18 cellular contexts compared by ENCODE assay signal in genomic region chr2:75548036-75548573, GRCh38. TPM values are rescaled to one million over a fixed set of nuclear protein-coding genes. Genes with fewer than 3 reads are reported as not detected.
A peak's percentile ranks its signal among the peaks of the same experiment; 100 is the strongest.
DNase-seq lines count a peak whose midpoint lies in the region; ATAC-seq, FAIRE-seq and TF ChIP-seq lines count a peak whose summit lies in the region.
"Had no signal": no experiment of that assay in that cellular context is flagged by ENCODE, and none has a peak within 500 bp of the region (broad histone marks: within the 10 kb centered on the region; RNA-seq: fewer than 3 reads in every experiment).

No MANE protein-coding gene starts in this region.

- no peak overlapping the region for H3K4me2 ChIP-seq in HepG2 (ENCODE audit: low read depth, low read length)
- H3K4me2 ChIP-seq: BLaER1 treated with 17β-estradiol and CSF1 and Interleukin-3, amounts not matched to agents 10 nM and 100 nM had no signal

- CTCF ChIA-PET in HepG2 (lab: Yijun Ruan, JAX; ENCODE audit: low intra/inter-chr PET ratio, low total read pairs) = no interaction called here

- in situ Hi-C loops in HepG2 (cut with HindIII; ENCODE audit: extremely low pct_ligation_motif_present, low pct_unique_long_range_greater_than_20kb) = no loop called here

- H3K9me3 Mint-ChIP-seq in endodermal cell = no peaks in the 10 kb centered on the region
- H3K9me3 Mint-ChIP-seq: activated naive CD4-positive, alpha-beta T cell treated with anti-CD3 and anti-CD28 coated beads, Interleukin-2, amount 10 ng/mL, durations not matched to agents 7 days and 5 days had no signal

- no peaks in the 10 kb centered on the region for H3K9me3 ChIP-seq in HepG2 (ENCODE audit: low read length)
- H3K9me3 ChIP-seq in right lobe of liver = no peaks in the 10 kb centered on the region
- H3K9me3 ChIP-seq in endodermal cell (ENCODE audit: control insufficient read depth, low read length) = no peaks in the 10 kb centered on the region
- H3K9me3 ChIP-seq in pancreas = no peaks in the 10 kb centered on the region
- H3K9me3 ChIP-seq: BLaER1 treated with 17β-estradiol and CSF1 and Interleukin-3, amounts not matched to agents 10 nM and 100 nM; HAP-1 had no signal

- FAIRE-seq in HepG2 (lab: Jason Lieb, UNC) = no peak
- no peak for FAIRE-seq in pancreas (lab: Jason Lieb, UNC)
- FAIRE-seq: urothelium cell line had no signal

- H3K27ac ChIP-seq in HepG2 (ENCODE audit: extremely low read length, insufficient read depth, low read length) (no peak overlapping the region), right lobe of liver (no peak overlapping the region), endodermal cell (ENCODE audit: low read depth, low read length) (no peak overlapping the region), pancreas (no peak overlapping the region)
- H3K27ac ChIP-seq: BLaER1 treated with 17β-estradiol and CSF1 and Interleukin-3, amounts not matched to agents 10 nM and 100 nM had no signal

- POLR2A ChIA-PET in HepG2 (lab: Yijun Ruan, JAX) = interaction anchor here (1.2 to 7.2 kb wide), 6 partner anchors 8 to 82 kb away, joined by 3 to 84 read pairs (median 8); partner anchors contain the start of gene EVA1A

- no TSS peak for BruUV-seq in HepG2 (replicated peaks; lab: Mats Ljungman, UMichigan)

- H3K4me1 ChIP-seq in HepG2 (ENCODE audit: insufficient read depth, low read length) (peaks cover 97% of the 10 kb centered on the region), right lobe of liver (no peaks in the 10 kb centered on the region), endodermal cell (ENCODE audit: control insufficient read depth, insufficient read depth, low read length) (peaks cover 2% of the 10 kb centered on the region), pancreas (peaks cover 0 to 7% (median 0%) of the 10 kb centered on the region in 3 donors)
- H3K4me1 ChIP-seq: HAP-1 had no signal

- no peaks in the 10 kb centered on the region for H3K27me3 Mint-ChIP-seq in endodermal cell (ENCODE audit: insufficient read depth)

- TF ChIP-seq EP300 in HepG2 (IDR thresholded peaks at IDR 0.05; ENCODE audit: low read depth in 2 of 2, low read length in 2 of 2) (no peak), HepG2 (CRISPR knock-in tag; IDR thresholded peaks at IDR 0.05; ENCODE audit: borderline replicate concordance) (no peak)

- no peak for DNase-seq in HepG2 (ENCODE audit: low spot score)
- DNase-seq in right lobe of liver = no peak
- DNase-seq in NCI-H345 (lab: John Stamatoyannopoulos, UW) = peak; percentile 76
- peak; percentile 55 for DNase-seq in endodermal cell
- DNase-seq in NCI-H2227 treated with DMSO at 0.1 percent for 48 hours (lab: John Stamatoyannopoulos, UW) = no peak
- no peak for DNase-seq in pancreas
- DNase-seq: activated CD4-positive, alpha-beta T cell treated with anti-CD3 and anti-CD28 coated beads, Interleukin-2, amount 50 U/mL, for 4 hours; activated naive CD4-positive, alpha-beta T cell treated with anti-CD3 and anti-CD28 coated beads, Interleukin-2, amount 10 ng/mL, durations not matched to agents 7 days and 5 days; central memory CD4-positive, alpha-beta T cell; KG1; NCI-H524 treated with DMSO at 0.1 percent for 48 hours; stimulated activated CD4-positive, alpha-beta T cell treated with anti-CD3 and anti-CD28 coated beads, Interleukin-12 subunit alpha, Interleukin-12 subunit beta, amount 100 ng/mL, for 4 hours had no signal

- H3K4me1 Mint-ChIP-seq in endodermal cell = peaks cover 24% of the 10 kb centered on the region
- H3K4me1 Mint-ChIP-seq: activated naive CD4-positive, alpha-beta T cell treated with anti-CD3 and anti-CD28 coated beads, Interleukin-2, amount 10 ng/mL, durations not matched to agents 7 days and 5 days had no signal

- TF ChIP-seq POLR2A in HepG2 (IDR thresholded peaks at IDR 0.05; ENCODE audit: insufficient read depth in 1 of 2, low read depth in 2 of 2, low read length in 2 of 2) (0 out of 4 replicates have a peak, but pooled peaks of 1 of the 2 experiments have one; percentile 6), right lobe of liver (IDR thresholded peaks at IDR 0.05) (no peak)

- TF ChIP-seq CTCF in HepG2 (CRISPR knock-in tag; IDR thresholded peaks at IDR 0.05) (no peak), right lobe of liver (IDR thresholded peaks at IDR 0.05) (no peak), endodermal cell (conservative IDR thresholded peaks at IDR 0.05) (no peak), pancreas (IDR thresholded peaks at IDR 0.05) (no peak)

- WGBS in HepG2 (ENCODE audit: low lambda C conversion rate) = 79% methylated on average over 2 of the region's 2 CpGs
- 39% methylated on average over 2 of the region's 2 CpGs for WGBS in right lobe of liver (ENCODE audit: insufficient coverage, low coverage, low lambda C conversion rate, missing lambda C conversion rate)
- WGBS in endodermal cell (ENCODE audit: insufficient coverage in 1 of 2, insufficient read length in 1 of 2), 2 experiments = 73 to 100% methylated on average over 1 to 2 of the region's 2 CpGs
- WGBS in pancreas, 2 donors = 53 to 54% methylated on average over 2 of the region's 2 CpGs

- TF ChIP-seq RAD21 in HepG2 (CRISPR knock-in tag; IDR thresholded peaks at IDR 0.05) = no peak

- H3K36me3 ChIP-seq in HepG2 (replicated peaks in 1 of 2; ENCODE audit: control insufficient read depth in 1 of 2, insufficient read depth in 2 of 2, low read length in 2 of 2) = peaks cover 26 to 67% of the 10 kb centered on the region in 2 experiments
- no peaks in the 10 kb centered on the region for H3K36me3 ChIP-seq in right lobe of liver
- no peaks in the 10 kb centered on the region for H3K36me3 ChIP-seq in endodermal cell (ENCODE audit: control insufficient read depth, insufficient read depth, low read length)
- no peaks in the 10 kb centered on the region for H3K36me3 ChIP-seq in pancreas
- H3K36me3 ChIP-seq: BLaER1 treated with 17β-estradiol and CSF1 and Interleukin-3, amounts not matched to agents 10 nM and 100 nM; HAP-1 had no signal

- no peak overlapping the region for H3K9ac ChIP-seq in HepG2 (ENCODE audit: insufficient read depth, low read depth, low read length)
- H3K9ac ChIP-seq in endodermal cell (ENCODE audit: extremely low read depth, low read length, poor library complexity, severe bottlenecking) = no peak overlapping the region
- H3K9ac ChIP-seq: BLaER1 treated with 17β-estradiol and CSF1 and Interleukin-3, amounts not matched to agents 10 nM and 100 nM had no signal

- H3K27ac Mint-ChIP-seq in endodermal cell = no peak overlapping the region
- H3K27ac Mint-ChIP-seq: activated naive CD4-positive, alpha-beta T cell treated with anti-CD3 and anti-CD28 coated beads, Interleukin-2, amount 10 ng/mL, durations not matched to agents 7 days and 5 days had no signal

- no peak overlapping the region for H2AFZ ChIP-seq in HepG2 (ENCODE audit: low read length)

- intact Hi-C loops in HepG2 (cut with micrococcal nuclease; ENCODE audit: unreplicated experiment) (loop anchor here (1.0 kb wide), 1 partner anchor 23 kb away; no protein-coding TSS in a partner anchor), right lobe of liver (cut with DNase I) (no loop called here), pancreas (cut with DNase I) (no loop called here)

- H3K4me3 Mint-ChIP-seq in endodermal cell = no peak overlapping the region
- H3K4me3 Mint-ChIP-seq: activated naive CD4-positive, alpha-beta T cell treated with anti-CD3 and anti-CD28 coated beads, Interleukin-2, amount 10 ng/mL, durations not matched to agents 7 days and 5 days had no signal

- peaks cover 97% of the 10 kb centered on the region for H3K79me2 ChIP-seq in HepG2 (ENCODE audit: insufficient read depth, low read length)

- H3K4me3 ChIP-seq in HepG2 (replicated peaks in 1 of 3; ENCODE audit: insufficient read depth in 1 of 3, low read depth in 2 of 3, low read length in 3 of 3) (no peak overlapping the region), right lobe of liver (no peak overlapping the region), endodermal cell (ENCODE audit: low read length) (no peak overlapping the region), pancreas (no peak overlapping the region)
- H3K4me3 ChIP-seq: BLaER1 treated with 17β-estradiol and CSF1 and Interleukin-3, amounts not matched to agents 10 nM and 100 nM; HAP-1 had no signal

- H3K27me3 ChIP-seq in HepG2 (ENCODE audit: control insufficient read depth in 1 of 2, insufficient read depth in 2 of 2, low read length in 2 of 2) = no peaks in the 10 kb centered on the region
- no peaks in the 10 kb centered on the region for H3K27me3 ChIP-seq in right lobe of liver
- no peaks in the 10 kb centered on the region for H3K27me3 ChIP-seq in endodermal cell (ENCODE audit: control insufficient read depth, insufficient read depth, low read length, poor library complexity, severe bottlenecking)
- no peaks in the 10 kb centered on the region for H3K27me3 ChIP-seq in pancreas
- H3K27me3 ChIP-seq: BLaER1 treated with 17β-estradiol and CSF1 and Interleukin-3, amounts not matched to agents 10 nM and 100 nM had no signal

- no peaks in the 10 kb centered on the region for H3K36me3 Mint-ChIP-seq in endodermal cell (ENCODE audit: low read depth)
- H3K36me3 Mint-ChIP-seq: activated naive CD4-positive, alpha-beta T cell treated with anti-CD3 and anti-CD28 coated beads, Interleukin-2, amount 10 ng/mL, durations not matched to agents 7 days and 5 days had no signal

- ATAC-seq in HepG2 (no peak), right lobe of liver (no peak), HG03439 (IDR thresholded peaks at IDR 0.05; ENCODE audit: unreplicated experiment) (no peak), HG03280 (IDR thresholded peaks at IDR 0.05; ENCODE audit: unreplicated experiment) (no peak), pancreas (no peak)

- peaks cover 19% of the 10 kb centered on the region; the same call in 1 of the 2 replicates for H4K20me1 ChIP-seq in HepG2 (ENCODE audit: insufficient read depth, low read length)
- H4K20me1 ChIP-seq: BLaER1 treated with 17β-estradiol and CSF1 and Interleukin-3, amounts not matched to agents 10 nM and 100 nM had no signal

RNA-seq across cellular contexts. Expression of gene EVA1A, which starts 12.6 kb away (rescaled TPM):
- total RNA-seq in HepG2 (2016; rRNA removed; fragmentation: Illumina TruSeq; extraction: Trizol) = 55.9 and 57.8 TPM in 2 replicates
- total RNA-seq in HepG2 (2016; cell fraction: cytosol; rRNA removed; fragmentation: Illumina TruSeq; extraction: Trizol; ENCODE audit: low read depth) = 25.1 and 29.0 TPM in 2 replicates
- total RNA-seq in HepG2 (2016; cell fraction: insoluble cytoplasmic fraction; rRNA removed; fragmentation: Illumina TruSeq; extraction: Trizol) = 52.7 and 57.5 TPM in 2 replicates
- 48.2 and 58.4 TPM in 2 replicates for total RNA-seq in HepG2 (2016; cell fraction: membrane; rRNA removed; fragmentation: Illumina TruSeq; extraction: Trizol)
- total RNA-seq in HepG2 (2016; cell fraction: nucleus; rRNA removed; fragmentation: Illumina TruSeq; extraction: Trizol) = 46.1 and 58.2 TPM in 2 replicates
- polyA plus RNA-seq in HepG2 (2011; rRNA removed) = 57.5 and 65.4 TPM in 2 replicates
- 53.6 and 68.8 TPM in 2 replicates for polyA plus RNA-seq in HepG2 (2011; cell fraction: cytosol; rRNA removed)
- polyA plus RNA-seq in HepG2 (2011; cell fraction: nucleus; rRNA removed) = 77.6 and 80.4 TPM in 2 replicates
- 44.8 and 48.8 TPM in 2 replicates for polyA plus RNA-seq in HepG2 (2012)
- polyA plus RNA-seq in HepG2 (2016; cell fraction: cytosol; fragmentation: Illumina TruSeq; extraction: Trizol; ENCODE audit: low read depth) = 23.6 and 36.8 TPM in 2 replicates
- 46.2 and 49.2 TPM in 2 replicates for polyA plus RNA-seq in HepG2 (2016; cell fraction: insoluble cytoplasmic fraction; fragmentation: Illumina TruSeq; extraction: Trizol; ENCODE audit: low read depth)
- 37.8 and 44.2 TPM in 2 replicates for polyA plus RNA-seq in HepG2 (2016; cell fraction: membrane; fragmentation: Illumina TruSeq; extraction: Trizol; ENCODE audit: low read depth)
- 60.9 and 62.0 TPM in 2 replicates for polyA plus RNA-seq in HepG2 (2016; cell fraction: nucleus; fragmentation: Illumina TruSeq; extraction: Trizol; ENCODE audit: insufficient read depth, low read depth)
- 186 TPM in 1 of 2 replicates, not detected in the other for polyA minus RNA-seq in HepG2 (2011; rRNA and poly(A)+ RNA removed; ENCODE audit: low replicate concordance)
- polyA minus RNA-seq in HepG2 (2011; cell fraction: cytosol; rRNA and poly(A)+ RNA removed) = 51.4 TPM in 2 replicates
- 70.1 and 71.3 TPM in 2 replicates for polyA minus RNA-seq in HepG2 (2011; cell fraction: nucleus; rRNA and poly(A)+ RNA removed)
- 100 to 1,000 TPM in 2 of 6 experiments, 10 to 100 TPM in 4; 30.6 to 125 (median 74.5) TPM for total RNA-seq in right lobe of liver
- total RNA-seq in endodermal cell = 1 to 10 TPM; 1.2 to 1.8 TPM
- polyA plus RNA-seq in endodermal cell (2013, experiment 1 of 2) = 3.3 TPM
- 3.3 TPM for polyA plus RNA-seq in endodermal cell (2013, experiment 2 of 2)
- total RNA-seq in pancreas = 10 to 100 TPM; 16.1 to 29.4 (median 19.9) TPM
- polyA plus RNA-seq in pancreas = 10 to 100 TPM; 26.2 to 36.8 TPM
- polyA plus RNA-seq: neural cell had no signal

Comparison
In these comparisons a context has a peak if more than half of its experiments do, and no peak if none do; other contexts are left out.
1. DNase-seq: peak in NCI-H345 (single experiment) and endodermal cell (single experiment); none in HepG2 (single experiment), right lobe of liver (0 of 3), NCI-H2227 treated with DMSO at 0.1 percent for 48 hours (single experiment) and pancreas (0 of 6).
2. RNA of gene EVA1A, which starts 12.6 kb away (total RNA-seq): 30.6 to 125 TPM in right lobe of liver, 25.1 to 58.4 TPM in HepG2 and 16.1 to 29.4 TPM in pancreas; 1.2 to 1.8 TPM in endodermal cell; every median in the first group is over 4 times any median in the second.